ENCODE assay signal across 1 cellular context in the genomic region with DNA sequence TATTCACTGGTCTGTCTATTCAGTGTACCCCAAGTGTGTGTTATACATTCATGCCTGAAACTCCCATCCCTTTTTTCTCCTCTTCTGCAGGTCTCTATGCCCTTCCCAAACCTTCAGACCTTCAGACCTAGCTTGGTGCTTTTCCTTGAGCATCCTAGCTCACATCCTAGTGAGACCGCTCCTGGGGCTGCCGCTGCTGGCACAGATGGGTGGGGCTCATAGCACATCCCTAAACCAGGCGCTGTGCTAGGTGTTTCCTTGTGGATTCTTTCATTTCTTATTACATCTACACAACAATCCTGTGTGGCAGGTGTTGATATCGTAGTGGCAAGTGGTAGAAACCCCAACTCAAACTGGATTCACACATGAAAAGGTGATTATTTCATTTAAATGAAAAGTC.
TF ChIP-seq lines count a peak whose summit lies in the region.

No MANE protein-coding gene starts in this region.

TF ChIP-seq in HCT116, 20 proteins besides CTCF, POLR2A, EP300 and RAD21 (continued from another document):
- TF ChIP-seq, protein P1, sequence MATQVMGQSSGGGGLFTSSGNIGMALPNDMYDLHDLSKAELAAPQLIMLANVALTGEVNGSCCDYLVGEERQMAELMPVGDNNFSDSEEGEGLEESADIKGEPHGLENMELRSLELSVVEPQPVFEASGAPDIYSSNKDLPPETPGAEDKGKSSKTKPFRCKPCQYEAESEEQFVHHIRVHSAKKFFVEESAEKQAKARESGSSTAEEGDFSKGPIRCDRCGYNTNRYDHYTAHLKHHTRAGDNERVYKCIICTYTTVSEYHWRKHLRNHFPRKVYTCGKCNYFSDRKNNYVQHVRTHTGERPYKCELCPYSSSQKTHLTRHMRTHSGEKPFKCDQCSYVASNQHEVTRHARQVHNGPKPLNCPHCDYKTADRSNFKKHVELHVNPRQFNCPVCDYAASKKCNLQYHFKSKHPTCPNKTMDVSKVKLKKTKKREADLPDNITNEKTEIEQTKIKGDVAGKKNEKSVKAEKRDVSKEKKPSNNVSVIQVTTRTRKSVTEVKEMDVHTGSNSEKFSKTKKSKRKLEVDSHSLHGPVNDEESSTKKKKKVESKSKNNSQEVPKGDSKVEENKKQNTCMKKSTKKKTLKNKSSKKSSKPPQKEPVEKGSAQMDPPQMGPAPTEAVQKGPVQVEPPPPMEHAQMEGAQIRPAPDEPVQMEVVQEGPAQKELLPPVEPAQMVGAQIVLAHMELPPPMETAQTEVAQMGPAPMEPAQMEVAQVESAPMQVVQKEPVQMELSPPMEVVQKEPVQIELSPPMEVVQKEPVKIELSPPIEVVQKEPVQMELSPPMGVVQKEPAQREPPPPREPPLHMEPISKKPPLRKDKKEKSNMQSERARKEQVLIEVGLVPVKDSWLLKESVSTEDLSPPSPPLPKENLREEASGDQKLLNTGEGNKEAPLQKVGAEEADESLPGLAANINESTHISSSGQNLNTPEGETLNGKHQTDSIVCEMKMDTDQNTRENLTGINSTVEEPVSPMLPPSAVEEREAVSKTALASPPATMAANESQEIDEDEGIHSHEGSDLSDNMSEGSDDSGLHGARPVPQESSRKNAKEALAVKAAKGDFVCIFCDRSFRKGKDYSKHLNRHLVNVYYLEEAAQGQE (IDR thresholded peaks at IDR 0.05; ENCODE audit: low read depth) = no peak
- no peak for TF ChIP-seq FOSL1 (IDR thresholded peaks at IDR 0.05; ENCODE audit: low read depth)
